8 cellular contexts compared by ENCODE assay signal in the genomic region with DNA sequence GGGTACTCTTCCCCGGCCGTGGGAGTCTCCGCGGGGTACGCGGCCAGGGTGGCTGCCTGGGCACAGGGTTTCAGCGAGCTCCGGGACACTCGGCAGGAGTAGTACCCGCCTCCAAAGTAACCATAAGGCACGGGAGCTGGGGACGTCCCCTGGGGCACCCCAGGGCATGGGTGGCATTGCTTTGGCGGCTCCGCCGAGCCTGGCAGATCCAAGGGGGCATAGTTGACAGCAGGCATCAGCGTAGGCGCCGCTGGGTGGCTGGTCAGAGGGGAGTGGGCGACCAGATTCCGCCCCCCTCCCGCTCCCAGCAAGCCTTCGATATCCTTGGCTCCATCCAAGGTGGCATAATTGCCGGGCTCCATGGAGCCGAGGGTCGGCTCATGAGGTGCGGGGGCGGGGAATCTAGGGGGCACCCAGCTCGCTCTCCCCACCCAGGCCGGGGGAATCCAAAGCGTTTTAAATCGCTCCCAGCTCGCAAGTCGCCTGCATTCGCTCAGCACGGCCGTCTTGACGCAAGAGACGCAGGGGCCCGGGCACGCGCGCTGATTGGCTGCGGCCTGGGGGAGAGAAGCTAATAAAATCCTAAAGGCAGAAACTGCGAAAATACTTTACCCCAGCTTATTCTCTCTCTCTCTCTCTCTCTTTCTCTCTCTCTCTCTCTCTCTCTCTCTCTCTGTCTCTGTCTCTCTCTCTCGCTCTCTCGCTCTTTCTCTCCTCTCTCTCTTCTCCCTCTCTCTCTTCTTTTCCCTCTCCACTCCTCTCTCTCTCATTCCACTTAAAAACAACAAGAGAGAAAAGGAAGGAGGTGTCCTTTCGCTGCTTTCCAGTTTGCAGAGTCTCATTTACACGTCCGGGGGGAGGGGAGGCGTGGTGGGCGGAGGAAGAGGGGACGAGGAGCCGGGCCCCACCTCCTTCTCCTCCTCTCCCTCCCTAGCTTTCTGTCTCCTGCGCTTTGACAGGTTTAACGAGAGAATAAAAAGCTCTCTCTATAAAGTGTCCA. TPM values are rescaled to one million over a fixed set of nuclear protein-coding genes. Genes with fewer than 3 reads are reported as not detected.
DNase-seq lines count a peak whose midpoint lies in the region; TF ChIP-seq lines count a peak whose summit lies in the region.

A gene (minus strand): TSS at position 519 of the 1,000 bp plus-strand sequence. CDS start 157 bp downstream, at position 362.

- no peak within 1 kb of the TSS for H3K27ac ChIP-seq in CD4-positive, alpha-beta memory T cell (ENCODE audit: low read depth, low read length)
- H3K27ac ChIP-seq in WERI-Rb-1 (no peak within 1 kb of the TSS), cardiac muscle cell (no peak within 1 kb of the TSS)

- CTCF ChIA-PET in CD4-positive, alpha-beta memory T cell (lab: Charles Lee; ENCODE audit: partially characterized antibody): interaction anchor here (1.5 kb wide), 1 partner anchor 156 kb away, joined by 4 read pairs; no protein-coding TSS in a partner anchor

- H3K4me1 Mint-ChIP-seq in CD4-positive, alpha-beta memory T cell: peaks cover 22 to 76% (median 34%) of the 10 kb centered on the region in 4 donors

- peak within 1 kb of the TSS in 7 of 8 donors; percentile 50 to 87 (median 76) for H3K4me3 Mint-ChIP-seq in CD4-positive, alpha-beta memory T cell

- intact Hi-C loops in CD4-positive, alpha-beta memory T cell (cut with micrococcal nuclease): no loop called here

- no peaks in the 10 kb centered on the region for H3K36me3 Mint-ChIP-seq in CD4-positive, alpha-beta memory T cell

- no peaks in the 10 kb centered on the region for H3K36me3 ChIP-seq in CD4-positive, alpha-beta memory T cell (ENCODE audit: insufficient read depth, low read length)
- H3K36me3 ChIP-seq in WERI-Rb-1: no peaks in the 10 kb centered on the region
- no peaks in the 10 kb centered on the region for H3K36me3 ChIP-seq in cardiac muscle cell

- H3K4me3 ChIP-seq in CD4-positive, alpha-beta memory T cell (ENCODE audit: low read length in 2 of 2): peak within 1 kb of the TSS in 1 of 2 donors; percentile 22
- H3K4me3 ChIP-seq in LNCaP clone FGC (ENCODE audit: low read depth, low read length) (peak within 1 kb of the TSS; percentile 91), WERI-Rb-1 (ENCODE audit: low read depth, low read length) (peak within 1 kb of the TSS; percentile 47), cardiac muscle cell (peak within 1 kb of the TSS; percentile 18)

- peaks cover 69 to 86% of the 10 kb centered on the region in 2 donors for H3K27me3 Mint-ChIP-seq in CD4-positive, alpha-beta memory T cell

- H3K27me3 ChIP-seq in CD4-positive, alpha-beta memory T cell (ENCODE audit: insufficient read depth, low read length): peaks cover 89% of the 10 kb centered on the region
- H3K27me3 ChIP-seq in WERI-Rb-1 (ENCODE audit: insufficient read depth, low read depth, severe bottlenecking) (peaks cover 98% of the 10 kb centered on the region), cardiac muscle cell (peaks cover 100% of the 10 kb centered on the region)

- no peaks in the 10 kb centered on the region for H3K9me3 ChIP-seq in CD4-positive, alpha-beta memory T cell (ENCODE audit: control insufficient read depth in 1 of 2, low read length in 2 of 2)
- H3K9me3 ChIP-seq in WERI-Rb-1 (ENCODE audit: severe bottlenecking) (peaks cover 13% of the 10 kb centered on the region), cardiac muscle cell (ENCODE audit: low read depth) (no peaks in the 10 kb centered on the region)

- H3K4me1 ChIP-seq in CD4-positive, alpha-beta memory T cell (ENCODE audit: insufficient read depth, low read length): peaks cover 39% of the 10 kb centered on the region
- peaks cover 6% of the 10 kb centered on the region for H3K4me1 ChIP-seq in cardiac muscle cell (ENCODE audit: low read depth)

- peaks cover 0 to 26% (median 0%) of the 10 kb centered on the region in 8 donors for H3K9me3 Mint-ChIP-seq in CD4-positive, alpha-beta memory T cell

- peak in 1 of 5 donors; percentile 60 for DNase-seq in CD4-positive, alpha-beta memory T cell
- DNase-seq in LNCaP clone FGC (ENCODE audit: low read depth): peak; percentile 92
- peak; percentile 75 for DNase-seq in WERI-Rb-1
- peak; percentile 47 to 66 for DNase-seq in cardiac muscle cell (ENCODE audit: low read depth in 1 of 2, low spot score in 1 of 2)
- DNase-seq in stimulated activated CD4-positive, alpha-beta T cell treated with anti-CD3 and anti-CD28 coated beads, Interleukin-4, amount 100 ng/mL, for 1 hour: peak; percentile 53
- DNase-seq in hepatic stellate cell (ENCODE audit: low spot score): no peak
- DNase-seq in putamen (ENCODE audit: low spot score): no peak
- DNase-seq in activated gamma-delta T cell (lab: John Stamatoyannopoulos, UW): no peak

- H3K27ac Mint-ChIP-seq in CD4-positive, alpha-beta memory T cell: peak within 1 kb of the TSS in 3 of 7 donors; percentile 23 to 91 (median 85)

- POLR2A ChIA-PET in CD4-positive, alpha-beta memory T cell (lab: Charles Lee; ENCODE audit: partially characterized antibody): interaction anchor here (1.0 to 2.0 kb wide), 2 partner anchors 10 to 12 kb away, joined by 3 to 7 read pairs; no protein-coding TSS in a partner anchor

- TF ChIP-seq CTCF in LNCaP clone FGC (IDR thresholded peaks at IDR 0.05; ENCODE audit: control insufficient read depth, extremely low read depth, insufficient read depth): no peak
- TF ChIP-seq CTCF in WERI-Rb-1 (IDR thresholded peaks at IDR 0.05; ENCODE audit: low read depth, low read length): no peak
- TF ChIP-seq CTCF in cardiac muscle cell (IDR thresholded peaks at IDR 0.05; ENCODE audit: low read depth, low read length): no peak

RNA-seq across cellular contexts. Expression of the gene that starts here (rescaled TPM):
- not detected for total RNA-seq in CD4-positive, alpha-beta memory T cell
- not detected for polyA plus RNA-seq in CD4-positive, alpha-beta memory T cell
- total RNA-seq in cardiac muscle cell: not detected in 2 replicates
- polyA plus RNA-seq in cardiac muscle cell: not detected in 2 replicates

Comparison
In these comparisons a context has a peak if more than half of its experiments do, and no peak if none do; other contexts are left out.
1. Peak in DNase-seq and H3K4me3 ChIP-seq in cardiac muscle cell; RNA of the gene not detected or under 1 TPM.
2. DNase-seq: peak in LNCaP clone FGC (single experiment), WERI-Rb-1 (single experiment) and stimulated activated CD4-positive, alpha-beta T cell treated with anti-CD3 and anti-CD28 coated beads, Interleukin-4, amount 100 ng/mL, for 1 hour (single experiment); none in hepatic stellate cell (single experiment), putamen (single experiment) and activated gamma-delta T cell (single experiment).